ENCODE assay signal across 23 cellular contexts in genomic region chr12:120071493-120072020, GRCh38. TPM values are rescaled to one million over a fixed set of nuclear protein-coding genes. Genes with fewer than 3 reads are reported as not detected.
DNase-seq lines count a peak whose midpoint lies in the region; ATAC-seq and TF ChIP-seq lines count a peak whose summit lies in the region.
"Had no signal": no experiment of that assay in that cellular context is flagged by ENCODE, and none has a peak within 500 bp of the region (broad histone marks: within the 10 kb centered on the region; RNA-seq: fewer than 3 reads in every experiment).

No MANE protein-coding gene starts in this region.

- H3K4me1 Mint-ChIP-seq in activated naive CD4-positive, alpha-beta T cell treated with anti-CD3 and anti-CD28 coated beads, Interleukin-2, amount 10 ng/mL, durations not matched to agents 7 days and 5 days: peaks cover 19% of the 10 kb centered on the region
- peaks cover 8% of the 10 kb centered on the region for H3K4me1 Mint-ChIP-seq in central memory CD8-positive, alpha-beta T cell
- no peaks in the 10 kb centered on the region for H3K4me1 Mint-ChIP-seq in HFFc6 (ENCODE audit: low read depth)

- CTCF ChIA-PET in activated naive CD4-positive, alpha-beta T cell treated with anti-CD3 and anti-CD28 coated beads, Interleukin-2, amount 10 ng/mL, durations not matched to agents 7 days and 5 days (lab: Charles Lee): interaction anchor here (2.6 kb wide), 1 partner anchor 16 kb away, joined by 7 read pairs; no protein-coding TSS in a partner anchor

- ATAC-seq in activated naive CD4-positive, alpha-beta T cell treated with anti-CD3 and anti-CD28 coated beads, Interleukin-2, amount 50 U/mL, for 72 hours: no peak
- ATAC-seq in central memory CD8-positive, alpha-beta T cell (replicated peaks; ENCODE audit: extremely low read depth, poor library complexity, severe bottlenecking): no peak
- ATAC-seq in GM19463 (IDR thresholded peaks at IDR 0.05; ENCODE audit: unreplicated experiment) (no peak), Right ventricle myocardium inferior (no peak)
- ATAC-seq: GM12878 had no signal

- peak overlapping the region; percentile 75 for H3K27ac Mint-ChIP-seq in activated naive CD4-positive, alpha-beta T cell treated with anti-CD3 and anti-CD28 coated beads, Interleukin-2, amount 50 U/mL, for 72 hours
- H3K27ac Mint-ChIP-seq in activated naive CD4-positive, alpha-beta T cell treated with anti-CD3 and anti-CD28 coated beads, Interleukin-2, amount 10 ng/mL, durations not matched to agents 7 days and 5 days: no peak overlapping the region
- H3K27ac Mint-ChIP-seq in central memory CD8-positive, alpha-beta T cell (ENCODE audit: low read depth): peak overlapping the region; percentile 53
- no peak overlapping the region for H3K27ac Mint-ChIP-seq in HFFc6
- H3K27ac Mint-ChIP-seq: IgD-negative memory B cell had no signal

- H3K27me3 Mint-ChIP-seq in activated naive CD4-positive, alpha-beta T cell treated with anti-CD3 and anti-CD28 coated beads, Interleukin-2, amount 10 ng/mL, durations not matched to agents 7 days and 5 days: no peaks in the 10 kb centered on the region
- no peaks in the 10 kb centered on the region for H3K27me3 Mint-ChIP-seq in central memory CD8-positive, alpha-beta T cell
- peaks cover 50% of the 10 kb centered on the region for H3K27me3 Mint-ChIP-seq in HFFc6 (ENCODE audit: insufficient read depth)
- H3K27me3 Mint-ChIP-seq: CD4-positive, alpha-beta memory T cell; IgD-negative memory B cell had no signal

- H3K36me3 Mint-ChIP-seq in activated naive CD4-positive, alpha-beta T cell treated with anti-CD3 and anti-CD28 coated beads, Interleukin-2, amount 50 U/mL, for 72 hours: peaks cover 30 to 44% of the 10 kb centered on the region in 2 donors
- H3K36me3 Mint-ChIP-seq in activated naive CD4-positive, alpha-beta T cell treated with anti-CD3 and anti-CD28 coated beads, Interleukin-2, amount 10 ng/mL, durations not matched to agents 7 days and 5 days: peaks cover 46% of the 10 kb centered on the region
- H3K36me3 Mint-ChIP-seq in central memory CD8-positive, alpha-beta T cell (ENCODE audit: insufficient read depth): peaks cover 36% of the 10 kb centered on the region
- no peaks in the 10 kb centered on the region for H3K36me3 Mint-ChIP-seq in HFFc6 (ENCODE audit: low read depth)

- DNase-seq in activated naive CD4-positive, alpha-beta T cell treated with anti-CD3 and anti-CD28 coated beads, Interleukin-2, amount 50 U/mL, for 72 hours (ENCODE audit: low spot score in 2 of 2): no peak
- DNase-seq in activated naive CD4-positive, alpha-beta T cell treated with anti-CD3 and anti-CD28 coated beads, Interleukin-2, amount 10 ng/mL, durations not matched to agents 7 days and 5 days: no peak
- no peak for DNase-seq in central memory CD8-positive, alpha-beta T cell (ENCODE audit: low spot score in 2 of 2)
- DNase-seq in mesenteric fat pad (ENCODE audit: low spot score): peak; percentile 55
- no peak for DNase-seq in HFFc6
- no peak for DNase-seq in Right ventricle myocardium inferior (ENCODE audit: missing footprints)
- DNase-seq: C1 segment of cervical spinal cord; CD4-positive, alpha-beta memory T cell; DMS 273 treated with DMSO at 0.1 percent for 48 hours; DMS79; EL; GDM1; GOT3; HCEC 1CT; MM.1S; NCI-H2029 treated with DMSO at 0.1 percent for 48 hours; NCI-H446 treated with DMSO at 0.1 percent for 48 hours; NCI-H526; RPMI8226; SHP77 had no signal

- no peak overlapping the region for H3K4me3 Mint-ChIP-seq in activated naive CD4-positive, alpha-beta T cell treated with anti-CD3 and anti-CD28 coated beads, Interleukin-2, amount 10 ng/mL, durations not matched to agents 7 days and 5 days
- no peak overlapping the region for H3K4me3 Mint-ChIP-seq in central memory CD8-positive, alpha-beta T cell
- no peak overlapping the region for H3K4me3 Mint-ChIP-seq in HFFc6
- H3K4me3 Mint-ChIP-seq: CD4-positive, alpha-beta memory T cell; IgD-negative memory B cell had no signal

- intact Hi-C loops in Right ventricle myocardium inferior (cut with DNase I): loop anchor here (10.0 kb wide), 1 partner anchor 87 kb away; the partner anchor contains the start of gene BICDL1

- no peak for TF ChIP-seq CTCF in HFFc6 (IDR thresholded peaks at IDR 0.05)

- H3K9me3 Mint-ChIP-seq in activated naive CD4-positive, alpha-beta T cell treated with anti-CD3 and anti-CD28 coated beads, Interleukin-2, amount 50 U/mL, for 72 hours: no peaks in the 10 kb centered on the region
- H3K9me3 Mint-ChIP-seq in activated naive CD4-positive, alpha-beta T cell treated with anti-CD3 and anti-CD28 coated beads, Interleukin-2, amount 10 ng/mL, durations not matched to agents 7 days and 5 days: no peaks in the 10 kb centered on the region
- H3K9me3 Mint-ChIP-seq in central memory CD8-positive, alpha-beta T cell: no peaks in the 10 kb centered on the region
- no peaks in the 10 kb centered on the region for H3K9me3 Mint-ChIP-seq in HFFc6
- H3K9me3 Mint-ChIP-seq: CD4-positive, alpha-beta memory T cell; IgD-negative memory B cell had no signal

RNA-seq across cellular contexts. Expression of gene RAB35, which starts 45.0 kb away (rescaled TPM):
- total RNA-seq in activated naive CD4-positive, alpha-beta T cell treated with anti-CD3 and anti-CD28 coated beads, Interleukin-2, amount 50 U/mL, for 72 hours: 10 to 100 TPM; 38.7 to 59.6 TPM
- total RNA-seq in mesenteric fat pad (62.4 TPM), Right ventricle myocardium inferior (25.6 TPM)
- total RNA-seq in HFFc6 (2021; fragmentation: NEBNext Ultra II Directional; extraction: Animal tissue kit (Norgen Biotek cat#: 25700)): 10 to 100 TPM; 50.5 to 62.0 (median 55.3) TPM

Comparison
In these comparisons a context has a peak if more than half of its experiments do, and no peak if none do; other contexts are left out.
1. H3K27ac Mint-ChIP-seq: peak in activated naive CD4-positive, alpha-beta T cell treated with anti-CD3 and anti-CD28 coated beads, Interleukin-2, amount 50 U/mL, for 72 hours (2 of 2) and central memory CD8-positive, alpha-beta T cell (single experiment); none in activated naive CD4-positive, alpha-beta T cell treated with anti-CD3 and anti-CD28 coated beads, Interleukin-2, amount 10 ng/mL, durations not matched to agents 7 days and 5 days (single experiment) and HFFc6 (single experiment).